In the genomic region with DNA sequence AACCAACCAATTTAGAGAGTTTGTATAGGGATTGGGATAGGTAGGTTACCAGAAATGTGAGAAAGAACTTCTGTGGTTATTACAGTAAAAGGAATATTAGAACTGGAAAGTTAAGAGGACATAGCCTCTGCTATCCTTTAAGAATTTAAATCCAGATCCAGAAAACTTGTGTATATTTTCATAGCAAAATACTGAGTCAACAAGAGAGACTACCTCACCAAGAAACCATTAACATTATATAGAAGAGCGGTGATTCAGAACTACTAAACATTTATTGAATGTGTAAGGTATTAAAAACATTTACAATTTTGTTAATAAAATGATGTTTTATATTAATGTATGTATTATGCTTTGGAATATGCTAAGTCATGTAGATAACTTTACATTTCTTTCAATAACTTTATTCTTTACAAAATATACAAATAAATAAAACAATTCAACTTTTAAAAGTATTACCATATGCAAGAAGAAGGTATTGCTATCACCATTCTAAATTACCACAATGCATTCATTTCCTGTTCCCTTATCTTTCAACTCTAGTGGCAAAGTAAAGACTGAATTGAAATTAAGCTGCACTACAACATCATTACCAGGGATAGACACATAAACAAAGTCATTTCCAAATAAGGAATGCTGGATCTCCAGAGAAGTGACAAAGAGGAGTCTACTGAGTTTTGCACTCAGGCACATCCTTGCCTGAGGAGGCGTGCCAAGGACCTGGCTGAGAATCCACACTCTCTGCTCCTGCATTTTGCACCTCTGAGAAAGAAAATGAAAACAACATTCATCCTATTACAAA, we compare ENCODE assay signal across 14 cellular contexts.
"Had no signal": no experiment of that assay in that cellular context is flagged by ENCODE, and none has a peak within 500 bp of the region (broad histone marks: within the 10 kb centered on the region; RNA-seq: fewer than 3 reads in every experiment).

No MANE protein-coding gene starts in this region.

- ATAC-seq: left lung, psoas muscle, sciatic nerve had no signal

- H3K4me3 ChIP-seq: left lung, psoas muscle, upper lobe of left lung had no signal

- DNase-seq: activated CD4-positive, alpha-beta T cell treated with anti-CD3 and anti-CD28 coated beads, Interleukin-2, amount 50 U/mL, for 1 hour; activated CD4-positive, CD25-positive, alpha-beta regulatory T cell; activated effector memory CD4-positive, alpha-beta T cell treated with anti-CD3 and anti-CD28 coated beads, Interleukin-2, amount 50 U/mL, for 16 hours; activated T-cell treated with anti-CD3 and anti-CD28 coated beads for 4 hours; left lung; mesendoderm; nephron progenitor cell; psoas muscle; stimulated activated CD4-positive, alpha-beta T cell treated with anti-CD3 and anti-CD28 coated beads, Interleukin-2, amount 100 ng/mL, for 48 hours; stimulated activated naive CD4-positive, alpha-beta T cell treated with Interleukin-2 at 50 U/mL for 16 hours; T-helper 1 cell; upper lobe of left lung had no signal

- H3K4me1 ChIP-seq: left lung, psoas muscle, upper lobe of left lung had no signal

- H3K27ac Mint-ChIP-seq: activated naive CD8-positive, alpha-beta T cell; nephron progenitor cell had no signal

- H3K27me3 ChIP-seq: left lung, upper lobe of left lung had no signal

- H3K9me3 Mint-ChIP-seq: nephron progenitor cell had no signal

- H3K36me3 Mint-ChIP-seq: activated naive CD8-positive, alpha-beta T cell had no signal

- H3K36me3 ChIP-seq: left lung, upper lobe of left lung had no signal

- H3K27ac ChIP-seq: left lung, psoas muscle, upper lobe of left lung had no signal

- H3K27me3 Mint-ChIP-seq: activated naive CD8-positive, alpha-beta T cell had no signal

- H3K4me1 Mint-ChIP-seq: nephron progenitor cell had no signal

- H3K9me3 ChIP-seq: left lung, psoas muscle, upper lobe of left lung had no signal

- H3K4me3 Mint-ChIP-seq: activated naive CD8-positive, alpha-beta T cell; nephron progenitor cell had no signal
